8 cellular contexts compared by ENCODE assay signal in genomic region chr19:37317403-37318209, GRCh38.
A peak's percentile ranks its signal among the peaks of the same experiment; 100 is the strongest.
DNase-seq lines count a peak whose midpoint lies in the region; ATAC-seq and TF ChIP-seq lines count a peak whose summit lies in the region.

No MANE protein-coding gene starts in this region.

- TF ChIP-seq POLR2A in GM18951 (IDR thresholded peaks at IDR 0.05; ENCODE audit: extremely low read depth, insufficient read depth, insufficient read length): peak; percentile 84

- in situ Hi-C loops in GM18951 (cut with MboI; ENCODE audit: low sequenced_read_pairs, unreplicated experiment): no loop called here

- peak; percentile 97 for ATAC-seq in HG03196 (IDR thresholded peaks at IDR 0.05; ENCODE audit: unreplicated experiment)

- TF ChIP-seq CTCF in AG09319 (IDR thresholded peaks at IDR 0.05; ENCODE audit: low read depth, low read length): peak; percentile 54

- DNase-seq in AG09319 (ENCODE audit: extremely low read depth, low read depth): peak; percentile 98
- DNase-seq in NCI-H345 (lab: John Stamatoyannopoulos, UW): peak; percentile 100
- DNase-seq in activated CD4-positive, CD25-positive, alpha-beta regulatory T cell treated with anti-CD3 and anti-CD28 coated beads, Interleukin-2, amount 50 U/mL, for 16 hours (ENCODE audit: low read depth, low spot score): peak; percentile 91
- DNase-seq in cerebellar nuclear complex (lab: John Stamatoyannopoulos, UW): peak; percentile 95 to 97
- peak; percentile 99 for DNase-seq in islet precursor cell
- peak; percentile 84 to 86 (median 86) for DNase-seq in stimulated activated CD4-positive, alpha-beta T cell treated with anti-CD3 and anti-CD28 coated beads, Interleukin-12 subunit alpha, Interleukin-12 subunit beta, amount 100 ng/mL, for 48 hours (ENCODE audit: low read depth in 2 of 3, low spot score in 1 of 3)

Comparison
In these comparisons a context has a peak if more than half of its experiments do, and no peak if none do; other contexts are left out.
1. Peak in every context shown above with its lines: DNase-seq and ATAC-seq.